ENCODE assay signal across 20 cellular contexts in the genomic region with DNA sequence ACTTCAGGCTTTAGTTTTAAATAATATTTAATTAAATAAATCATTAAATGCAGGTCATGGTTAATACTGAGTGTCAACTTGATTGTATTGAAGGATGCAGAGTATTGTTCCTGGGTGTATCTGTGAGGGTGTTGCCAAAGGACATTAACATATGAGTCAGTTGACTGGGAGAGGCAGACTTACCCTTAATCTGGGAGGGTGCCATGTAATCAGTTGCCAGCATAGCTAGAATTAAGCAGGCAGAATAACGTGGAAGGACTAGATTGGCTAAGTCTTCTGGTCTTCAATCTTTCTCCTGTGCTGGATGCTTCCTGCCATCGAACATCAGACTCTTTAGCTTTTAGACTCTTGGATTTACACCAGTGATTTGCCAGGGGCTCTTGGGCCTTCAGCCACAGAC.
DNase-seq lines count a peak whose midpoint lies in the region; ATAC-seq, FAIRE-seq and TF ChIP-seq lines count a peak whose summit lies in the region.
"Had no signal": no experiment of that assay in that cellular context is flagged by ENCODE, and none has a peak within 500 bp of the region (broad histone marks: within the 10 kb centered on the region; RNA-seq: fewer than 3 reads in every experiment).

No MANE protein-coding gene starts in this region.

- no peaks in the 10 kb centered on the region for H3K79me2 ChIP-seq in neural progenitor cell (ENCODE audit: low read depth)

- H3K4me3 ChIP-seq in MG63 (no peak overlapping the region), small intestine (ENCODE audit: low read depth in 1 of 2, low read length in 2 of 2) (no peak overlapping the region), neural progenitor cell (no peak overlapping the region), upper lobe of right lung (no peak overlapping the region)
- H3K4me3 ChIP-seq: BLaER1, K562 had no signal

- H3K4me1 Mint-ChIP-seq in neural progenitor cell: no peaks in the 10 kb centered on the region

- H3F3A ChIP-seq in neural progenitor cell (ENCODE audit: low read depth): no peaks in the 10 kb centered on the region

- H3K27me3 ChIP-seq in MG63: no peaks in the 10 kb centered on the region
- H3K27me3 ChIP-seq in small intestine (ENCODE audit: control insufficient read depth in 2 of 2, insufficient read depth in 2 of 2, low read length in 2 of 2): no peaks in the 10 kb centered on the region
- H3K27me3 ChIP-seq in neural progenitor cell: no peaks in the 10 kb centered on the region
- no peaks in the 10 kb centered on the region for H3K27me3 ChIP-seq in upper lobe of right lung
- H3K27me3 ChIP-seq: BLaER1 had no signal

- no peak overlapping the region for H3K4me2 ChIP-seq in neural progenitor cell
- H3K4me2 ChIP-seq: BLaER1, SK-N-SH had no signal

- H3K27me3 Mint-ChIP-seq in neural progenitor cell (ENCODE audit: insufficient read depth, low read depth): no peaks in the 10 kb centered on the region

- no peak overlapping the region for H2AFZ ChIP-seq in neural progenitor cell (replicated peaks)

- no peak overlapping the region for H3K9ac ChIP-seq in neural progenitor cell
- H3K9ac ChIP-seq: BLaER1, SK-N-SH had no signal

- H3K4me3 Mint-ChIP-seq in neural progenitor cell: no peak overlapping the region
- H3K4me3 Mint-ChIP-seq: CD4-positive, alpha-beta memory T cell had no signal

- DNase-seq in MG63: peak; percentile 70
- peak; percentile 21 for DNase-seq in RPMI7951 (ENCODE audit: low read depth)
- DNase-seq in small intestine: peak; percentile 5
- DNase-seq in neural progenitor cell (ENCODE audit: low spot score): no peak
- no peak for DNase-seq in upper lobe of right lung
- DNase-seq in kidney glomerular epithelial cell (lab: John Stamatoyannopoulos, UW): no peak
- DNase-seq: CD4-positive, alpha-beta memory T cell; DMS53; MV-4-11; NCI-H187; NCI-H748 treated with DMSO at 0.1 percent for 48 hours; NK-92 treated with Interleukin-12 subunit alpha and Interleukin-12 subunit beta, amount 100 ng/mL, for 24 hours; SHP77; SK-N-SH had no signal

- H3K36me3 ChIP-seq in MG63: no peaks in the 10 kb centered on the region
- no peaks in the 10 kb centered on the region for H3K36me3 ChIP-seq in small intestine (ENCODE audit: control insufficient read depth in 2 of 2, insufficient read depth in 2 of 2, low read length in 2 of 2)
- H3K36me3 ChIP-seq in neural progenitor cell: no peaks in the 10 kb centered on the region
- H3K36me3 ChIP-seq in upper lobe of right lung: no peaks in the 10 kb centered on the region
- H3K36me3 ChIP-seq: BLaER1 had no signal

- no peaks in the 10 kb centered on the region for H4K20me1 ChIP-seq in neural progenitor cell (ENCODE audit: low read depth)
- H4K20me1 ChIP-seq: BLaER1 had no signal

- no peaks in the 10 kb centered on the region for H3K9me3 ChIP-seq in MG63
- H3K9me3 ChIP-seq in small intestine (ENCODE audit: control insufficient read depth, low read depth): no peaks in the 10 kb centered on the region
- peaks cover 3% of the 10 kb centered on the region for H3K9me3 ChIP-seq in neural progenitor cell (ENCODE audit: low read depth)
- no peaks in the 10 kb centered on the region for H3K9me3 ChIP-seq in upper lobe of right lung
- H3K9me3 ChIP-seq: SK-N-SH had no signal

- no peaks in the 10 kb centered on the region for H3K4me1 ChIP-seq in small intestine (ENCODE audit: control insufficient read depth in 2 of 2, insufficient read depth in 1 of 2, low read depth in 1 of 2, low read length in 1 of 2)
- H3K4me1 ChIP-seq in neural progenitor cell: no peaks in the 10 kb centered on the region
- no peaks in the 10 kb centered on the region for H3K4me1 ChIP-seq in upper lobe of right lung
- H3K4me1 ChIP-seq: BLaER1 had no signal

- TF ChIP-seq CTCF in neural progenitor cell (IDR thresholded peaks at IDR 0.05) (no peak), upper lobe of right lung (IDR thresholded peaks at IDR 0.05) (no peak)

- H3K27ac Mint-ChIP-seq in neural progenitor cell: no peak overlapping the region
- H3K27ac Mint-ChIP-seq: CD4-positive, alpha-beta memory T cell had no signal

- WGBS in small intestine, 3 donors: 72 to 79% (median 74%) methylated on average over 2 of the region's 2 CpGs

- no peak overlapping the region for H3K27ac ChIP-seq in small intestine (ENCODE audit: low read depth in 1 of 2, low read length in 1 of 2)
- no peak overlapping the region for H3K27ac ChIP-seq in neural progenitor cell
- H3K27ac ChIP-seq in upper lobe of right lung: no peak overlapping the region
- H3K27ac ChIP-seq: BLaER1 had no signal

- ATAC-seq in esophagus mucosa (peak; percentile 80), upper lobe of right lung (no peak)
- ATAC-seq: K562 had no signal

- H3K36me3 Mint-ChIP-seq in neural progenitor cell: no peaks in the 10 kb centered on the region
- H3K36me3 Mint-ChIP-seq: CD4-positive, alpha-beta memory T cell had no signal

- no peak for FAIRE-seq in small intestine (lab: Jason Lieb, UNC)
- FAIRE-seq: GM12891, H54, K562, RCC 7860 had no signal

- intact Hi-C loops in upper lobe of right lung (cut with DNase I): no loop called here

- H3K9me3 Mint-ChIP-seq in neural progenitor cell: peaks cover 9% of the 10 kb centered on the region

Comparison
In these comparisons a context has a peak if more than half of its experiments do, and no peak if none do; other contexts are left out.
1. DNase-seq: peak in MG63 (single experiment), RPMI7951 (single experiment) and small intestine (single experiment); none in neural progenitor cell (single experiment), upper lobe of right lung (single experiment) and kidney glomerular epithelial cell (single experiment).